ENCODE assay signal across 1 cellular context in genomic region chr3:8652323-8652987, GRCh38.
TF ChIP-seq lines count a peak whose summit lies in the region.

No MANE protein-coding gene starts in this region.

TF ChIP-seq in HepG2, 621 proteins besides CTCF, POLR2A, EP300 and RAD21 (continued from another document):
- TF ChIP-seq, protein P1, sequence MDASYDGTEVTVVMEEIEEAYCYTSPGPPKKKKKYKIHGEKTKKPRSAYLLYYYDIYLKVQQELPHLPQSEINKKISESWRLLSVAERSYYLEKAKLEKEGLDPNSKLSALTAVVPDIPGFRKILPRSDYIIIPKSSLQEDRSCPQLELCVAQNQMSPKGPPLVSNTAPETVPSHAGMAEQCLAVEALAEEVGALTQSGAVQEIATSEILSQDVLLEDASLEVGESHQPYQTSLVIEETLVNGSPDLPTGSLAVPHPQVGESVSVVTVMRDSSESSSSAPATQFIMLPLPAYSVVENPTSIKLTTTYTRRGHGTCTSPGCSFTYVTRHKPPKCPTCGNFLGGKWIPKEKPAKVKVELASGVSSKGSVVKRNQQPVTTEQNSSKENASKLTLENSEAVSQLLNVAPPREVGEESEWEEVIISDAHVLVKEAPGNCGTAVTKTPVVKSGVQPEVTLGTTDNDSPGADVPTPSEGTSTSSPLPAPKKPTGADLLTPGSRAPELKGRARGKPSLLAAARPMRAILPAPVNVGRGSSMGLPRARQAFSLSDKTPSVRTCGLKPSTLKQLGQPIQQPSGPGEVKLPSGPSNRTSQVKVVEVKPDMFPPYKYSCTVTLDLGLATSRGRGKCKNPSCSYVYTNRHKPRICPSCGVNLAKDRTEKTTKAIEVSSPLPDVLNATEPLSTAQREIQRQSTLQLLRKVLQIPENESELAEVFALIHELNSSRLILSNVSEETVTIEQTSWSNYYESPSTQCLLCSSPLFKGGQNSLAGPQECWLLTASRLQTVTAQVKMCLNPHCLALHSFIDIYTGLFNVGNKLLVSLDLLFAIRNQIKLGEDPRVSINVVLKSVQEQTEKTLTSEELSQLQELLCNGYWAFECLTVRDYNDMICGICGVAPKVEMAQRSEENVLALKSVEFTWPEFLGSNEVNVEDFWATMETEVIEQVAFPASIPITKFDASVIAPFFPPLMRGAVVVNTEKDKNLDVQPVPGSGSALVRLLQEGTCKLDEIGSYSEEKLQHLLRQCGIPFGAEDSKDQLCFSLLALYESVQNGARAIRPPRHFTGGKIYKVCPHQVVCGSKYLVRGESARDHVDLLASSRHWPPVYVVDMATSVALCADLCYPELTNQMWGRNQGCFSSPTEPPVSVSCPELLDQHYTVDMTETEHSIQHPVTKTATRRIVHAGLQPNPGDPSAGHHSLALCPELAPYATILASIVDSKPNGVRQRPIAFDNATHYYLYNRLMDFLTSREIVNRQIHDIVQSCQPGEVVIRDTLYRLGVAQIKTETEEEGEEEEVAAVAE (CRISPR knock-in tag; IDR thresholded peaks at IDR 0.05; ENCODE audit: borderline replicate concordance), result no peak
- TF ChIP-seq SKI (IDR thresholded peaks at IDR 0.05; ENCODE audit: partially characterized antibody), result no peak
